13 cellular contexts compared by ENCODE assay signal in genomic region chr20:45308078-45308778, GRCh38. TPM values are rescaled to one million over a fixed set of nuclear protein-coding genes. Genes with fewer than 3 reads are reported as not detected.
A peak's percentile ranks its signal among the peaks of the same experiment; 100 is the strongest.
DNase-seq lines count a peak whose midpoint lies in the region; ATAC-seq and TF ChIP-seq lines count a peak whose summit lies in the region.
"Had no signal": no experiment of that assay in that cellular context is flagged by ENCODE, and none has a peak within 500 bp of the region (broad histone marks: within the 10 kb centered on the region; RNA-seq: fewer than 3 reads in every experiment).

Gene MATN4 (minus strand): TSS chr20:45308299. CDS start chr20:45305582, 2,717 bp downstream.

- in situ Hi-C loops in brain microvascular endothelial cell (cut with HindIII; ENCODE audit: low pct_ligation_motif_present, low sequenced_read_pairs): no loop called here

- ATAC-seq in WTC11 (peak; percentile 64), left colon (peak; percentile 70)
- ATAC-seq: activated CD8-positive, alpha-beta T cell treated with anti-CD3 and anti-CD28 coated beads, Interleukin-2, amount 10 ng/mL, durations not matched to agents 7 days and 5 days had no signal

- H3K36me3 ChIP-seq in WERI-Rb-1: no peaks in the 10 kb centered on the region
- no peaks in the 10 kb centered on the region for H3K36me3 ChIP-seq in brain microvascular endothelial cell (replicated peaks)
- H3K36me3 ChIP-seq: colonic mucosa, MG63 had no signal

- H3K27ac ChIP-seq in WERI-Rb-1 (no peak within 1 kb of the TSS), brain microvascular endothelial cell (no peak within 1 kb of the TSS)
- H3K27ac ChIP-seq: colonic mucosa had no signal

- H3K4me1 Mint-ChIP-seq in HFFc6 (ENCODE audit: low read depth) (peaks cover 21% of the 10 kb centered on the region), WTC11 (peaks cover 27% of the 10 kb centered on the region)

- H3K27me3 Mint-ChIP-seq in HFFc6 (ENCODE audit: insufficient read depth): peaks cover 29% of the 10 kb centered on the region
- H3K27me3 Mint-ChIP-seq in WTC11 (ENCODE audit: low read depth): peaks cover 39% of the 10 kb centered on the region

- H3K4me3 ChIP-seq in WERI-Rb-1 (ENCODE audit: low read depth, low read length) (no peak within 1 kb of the TSS), brain microvascular endothelial cell (ENCODE audit: low read depth, low read length) (no peak within 1 kb of the TSS)
- H3K4me3 ChIP-seq: colonic mucosa, MG63 had no signal

- H3K4me3 Mint-ChIP-seq in HFFc6 (no peak within 1 kb of the TSS), WTC11 (0 out of 2 replicates have a peak within 1 kb of the TSS, but pooled peaks have one; percentile 22)
- H3K4me3 Mint-ChIP-seq: activated CD8-positive, alpha-beta T cell treated with anti-CD3 and anti-CD28 coated beads, Interleukin-2, amount 10 ng/mL, durations not matched to agents 7 days and 5 days; activated naive CD4-positive, alpha-beta T cell treated with anti-CD3 and anti-CD28 coated beads, Interleukin-2, amount 50 U/mL, for 24 hours had no signal

- no peaks in the 10 kb centered on the region for H3K36me3 Mint-ChIP-seq in HFFc6 (ENCODE audit: low read depth)
- no peaks in the 10 kb centered on the region for H3K36me3 Mint-ChIP-seq in WTC11
- H3K36me3 Mint-ChIP-seq: activated naive CD4-positive, alpha-beta T cell treated with anti-CD3 and anti-CD28 coated beads, Interleukin-2, amount 50 U/mL, for 24 hours had no signal

- no peaks in the 10 kb centered on the region for H3K9me3 ChIP-seq in WERI-Rb-1 (ENCODE audit: severe bottlenecking)
- H3K9me3 ChIP-seq: colonic mucosa, MG63 had no signal

- CTCF ChIA-PET in WTC11 (lab: Charles Lee): interaction anchor here (0.7 to 4.0 kb wide), 25 partner anchors 11 to 463 kb away, joined by 3 to 61 read pairs (median 4); partner anchors contain the start of genes PIGT and SYS1

- H3K27ac Mint-ChIP-seq in HFFc6 (no peak within 1 kb of the TSS), WTC11 (no peak within 1 kb of the TSS)
- H3K27ac Mint-ChIP-seq: activated CD8-positive, alpha-beta T cell treated with anti-CD3 and anti-CD28 coated beads, Interleukin-2, amount 10 ng/mL, durations not matched to agents 7 days and 5 days; activated naive CD4-positive, alpha-beta T cell treated with anti-CD3 and anti-CD28 coated beads, Interleukin-2, amount 50 U/mL, for 24 hours had no signal

- H3K9me3 Mint-ChIP-seq in HFFc6 (no peaks in the 10 kb centered on the region; the same call in 1 of the 2 replicates), WTC11 (no peaks in the 10 kb centered on the region)
- H3K9me3 Mint-ChIP-seq: activated naive CD4-positive, alpha-beta T cell treated with anti-CD3 and anti-CD28 coated beads, Interleukin-2, amount 50 U/mL, for 24 hours had no signal

- peak; percentile 39 for DNase-seq in AG08395 (ENCODE audit: low spot score)
- DNase-seq in HFFc6: no peak
- peak; percentile 59 for DNase-seq in WTC11 (ENCODE audit: low spot score)
- peak in 1 of 2 donors; percentile 55 for DNase-seq in left colon
- DNase-seq in stimulated activated CD4-positive, alpha-beta T cell treated with anti-CD3 and anti-CD28 coated beads, Interleukin-15, amount 100 ng/mL, for 24 hours: no peak
- no peak for DNase-seq in WERI-Rb-1
- no peak for DNase-seq in activated effector memory CD4-positive, alpha-beta T cell treated with Interleukin-2 at 50 U/mL for 16 hours
- DNase-seq in brain microvascular endothelial cell: no peak
- DNase-seq: activated CD8-positive, alpha-beta T cell treated with anti-CD3 and anti-CD28 coated beads, Interleukin-2, amount 10 ng/mL, durations not matched to agents 7 days and 5 days; colonic mucosa; MG63 had no signal

- 0 out of 2 replicates have a peak, but pooled peaks have one; percentile 7 for TF ChIP-seq CTCF in HFFc6 (IDR thresholded peaks at IDR 0.05)
- no peak for TF ChIP-seq CTCF in WTC11 (IDR thresholded peaks at IDR 0.05)
- no peak for TF ChIP-seq CTCF in WERI-Rb-1 (IDR thresholded peaks at IDR 0.05; ENCODE audit: low read depth, low read length)
- no peak for TF ChIP-seq CTCF in brain microvascular endothelial cell (IDR thresholded peaks at IDR 0.05; ENCODE audit: low read depth, low read length, missing control alignments)

- H3K27me3 ChIP-seq in WERI-Rb-1 (ENCODE audit: insufficient read depth, low read depth, severe bottlenecking): no peaks in the 10 kb centered on the region
- H3K27me3 ChIP-seq in brain microvascular endothelial cell (replicated peaks): no peaks in the 10 kb centered on the region
- H3K27me3 ChIP-seq: MG63 had no signal

- intact Hi-C loops in left colon (cut with DNase I, micrococcal nuclease): no loop called here

- POLR2A ChIA-PET in WTC11 (lab: Charles Lee): no interaction called here

TF ChIP-seq in WTC11, 78 proteins besides CTCF, POLR2A, EP300 and RAD21 (continues in another document):
- TF ChIP-seq ZNF281 (CRISPR knock-in tag; IDR thresholded peaks at IDR 0.05) (no peak), PREB (CRISPR knock-in tag; IDR thresholded peaks at IDR 0.05; ENCODE audit: borderline replicate concordance) (no peak), ZMAT4 (CRISPR knock-in tag; IDR thresholded peaks at IDR 0.05) (no peak), MLX (CRISPR knock-in tag; IDR thresholded peaks at IDR 0.05) (no peak), NFYB (CRISPR knock-in tag; conservative IDR thresholded peaks at IDR 0.05; ENCODE audit: low read depth) (no peak), E2F5 (CRISPR knock-in tag; IDR thresholded peaks at IDR 0.05) (no peak), ESRRA (CRISPR knock-in tag; IDR thresholded peaks at IDR 0.05; ENCODE audit: borderline replicate concordance) (no peak), CREM (CRISPR knock-in tag; IDR thresholded peaks at IDR 0.05) (no peak), TP53 (CRISPR knock-in tag; IDR thresholded peaks at IDR 0.05) (no peak), FOXP1 (CRISPR knock-in tag; IDR thresholded peaks at IDR 0.05; ENCODE audit: borderline replicate concordance) (no peak)

RNA-seq across cellular contexts. Expression of gene MATN4, which starts in this region (rescaled TPM):
- total RNA-seq in HFFc6 (2021; fragmentation: NEBNext Ultra II Directional; extraction: Animal tissue kit (Norgen Biotek cat#: 25700)): not detected
- 1.9 to 2.5 TPM (median 2.2 TPM) in 3 replicates for total RNA-seq in WTC11 (2021)
- not detected for total RNA-seq in left colon
- total RNA-seq: kidney epithelial cell had no signal

Comparison
In these comparisons a context has a peak if more than half of its experiments do, and no peak if none do; other contexts are left out.
1. Peak in ATAC-seq in left colon; RNA of the gene not detected or under 1 TPM.
2. DNase-seq: peak in AG08395 (single experiment) and WTC11 (single experiment); none in HFFc6 (single experiment), stimulated activated CD4-positive, alpha-beta T cell treated with anti-CD3 and anti-CD28 coated beads, Interleukin-15, amount 100 ng/mL, for 24 hours (single experiment), WERI-Rb-1 (single experiment), activated effector memory CD4-positive, alpha-beta T cell treated with Interleukin-2 at 50 U/mL for 16 hours (single experiment) and brain microvascular endothelial cell (single experiment).